ENCODE assay signal across 19 cellular contexts in the genomic region with DNA sequence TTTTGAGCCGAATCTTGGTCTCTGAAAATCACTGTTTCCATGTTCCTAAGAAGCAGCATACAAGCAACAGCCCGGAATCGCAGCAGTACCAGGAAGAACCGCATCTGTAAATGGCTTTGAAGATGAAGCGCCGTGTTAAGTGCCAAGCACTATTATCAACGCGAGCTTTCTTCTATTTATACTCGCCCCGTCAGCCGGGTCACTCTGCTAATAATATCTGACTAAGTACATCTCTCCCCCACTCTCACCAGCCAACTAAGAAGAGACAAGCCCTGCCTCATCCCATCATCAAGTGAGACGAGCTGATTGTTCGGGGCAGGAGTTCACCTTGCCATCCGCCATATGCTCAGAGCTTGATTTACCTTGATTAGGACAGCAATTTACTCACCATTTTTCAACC.
"Had no signal": no experiment of that assay in that cellular context is flagged by ENCODE, and none has a peak within 500 bp of the region (broad histone marks: within the 10 kb centered on the region; RNA-seq: fewer than 3 reads in every experiment).

No MANE protein-coding gene starts in this region.

- H3K27me3 Mint-ChIP-seq: activated CD4-positive, alpha-beta memory T cell treated with anti-CD3 and anti-CD28 coated beads for 36 hours; activated CD8-positive, alpha-beta memory T cell treated with anti-CD3 and anti-CD28 coated beads, Interleukin-2, amount 10 ng/mL, durations not matched to agents 7 days and 5 days; T-cell had no signal

- H3K27me3 ChIP-seq: ascending aorta, dorsolateral prefrontal cortex, sigmoid colon, tibial nerve, uterus had no signal

- H3K4me3 Mint-ChIP-seq: activated CD4-positive, alpha-beta memory T cell treated with anti-CD3 and anti-CD28 coated beads for 36 hours; activated CD8-positive, alpha-beta memory T cell treated with anti-CD3 and anti-CD28 coated beads, Interleukin-2, amount 10 ng/mL, durations not matched to agents 7 days and 5 days; endodermal cell; nephron; T-cell had no signal

- H3K27ac ChIP-seq: ascending aorta, prostate gland, sigmoid colon, tibial nerve had no signal

- H3K27ac Mint-ChIP-seq: activated CD4-positive, alpha-beta memory T cell treated with anti-CD3 and anti-CD28 coated beads for 36 hours; endodermal cell had no signal

- H3K4me1 ChIP-seq: ascending aorta, sigmoid colon, uterus had no signal

- DNase-seq: activated CD8-positive, alpha-beta memory T cell treated with anti-CD3 and anti-CD28 coated beads, Interleukin-2, amount 10 ng/mL, durations not matched to agents 7 days and 5 days; activated gamma-delta T cell treated with Interleukin-2 at 50 U/mL for 16 hours; endodermal cell; erythroblast; hippocampal formation; kidney; occipital lobe; sigmoid colon; SK-N-SH; stimulated activated CD4-positive, alpha-beta T cell treated with anti-CD3 and anti-CD28 coated beads, Interleukin-12 subunit alpha, Interleukin-12 subunit beta, amount 100 ng/mL, for 4 hours; T-cell; T-helper 9 cell; uterus had no signal

- H3K4me3 ChIP-seq: ascending aorta, prostate gland, sigmoid colon, tibial nerve, uterus had no signal

- H3K9me3 Mint-ChIP-seq: activated CD4-positive, alpha-beta memory T cell treated with anti-CD3 and anti-CD28 coated beads for 36 hours; endodermal cell; nephron; T-cell had no signal

- H3K9me3 ChIP-seq: ascending aorta, prostate gland, sigmoid colon, SK-N-SH, tibial nerve, uterus had no signal

- ATAC-seq: T-cell had no signal
